ENCODE assay signal across 11 cellular contexts in the genomic region with DNA sequence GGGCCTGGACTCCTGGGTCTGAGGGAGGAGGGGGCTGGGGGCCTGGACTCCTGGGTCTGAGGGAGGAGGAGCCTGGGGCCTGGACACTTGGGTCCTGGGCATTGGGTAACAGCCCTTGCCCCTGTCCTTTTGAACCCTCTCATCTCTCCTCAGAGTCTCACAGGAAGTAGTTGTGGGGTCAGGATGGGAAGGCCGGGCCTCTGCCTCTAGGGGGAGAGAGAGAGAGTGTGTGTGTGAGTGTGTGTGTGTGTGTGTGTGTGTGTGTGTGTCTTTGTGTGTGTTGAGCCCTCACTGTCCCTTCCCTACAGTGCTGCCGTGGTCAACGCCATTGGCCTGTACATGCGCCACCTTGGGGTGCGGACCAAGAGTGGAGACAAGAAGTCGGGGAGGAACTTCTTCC. TPM values are rescaled to one million over a fixed set of nuclear protein-coding genes. Genes with fewer than 3 reads are reported as not detected.
DNase-seq lines count a peak whose midpoint lies in the region; ATAC-seq and TF ChIP-seq lines count a peak whose summit lies in the region.
"Had no signal": no experiment of that assay in that cellular context is flagged by ENCODE, and none has a peak within 500 bp of the region (broad histone marks: within the 10 kb centered on the region; RNA-seq: fewer than 3 reads in every experiment).

No MANE protein-coding gene starts in this region.

- no peaks in the 10 kb centered on the region for H3K27me3 Mint-ChIP-seq in activated CD4-positive, alpha-beta memory T cell treated with anti-CD3 and anti-CD28 coated beads for 36 hours
- no peaks in the 10 kb centered on the region for H3K27me3 Mint-ChIP-seq in memory B cell

- DNase-seq in GM06990 (ENCODE audit: extremely low read depth, insufficient read length) (no peak), HT1080 (ENCODE audit: low read depth) (peak; percentile 59), memory B cell (ENCODE audit: low spot score in 2 of 2) (no peak), substantia nigra (lab: John Stamatoyannopoulos, UW) (no peak)
- DNase-seq in activated CD4-positive, alpha-beta memory T cell treated with anti-CD3 and anti-CD28 coated beads for 36 hours: peak; percentile 44
- DNase-seq: small intestine had no signal

- peaks cover 53% of the 10 kb centered on the region for H3K36me3 Mint-ChIP-seq in activated CD4-positive, alpha-beta memory T cell treated with anti-CD3 and anti-CD28 coated beads for 36 hours
- H3K36me3 Mint-ChIP-seq in memory B cell: peaks cover 35% of the 10 kb centered on the region

- H3K4me3 ChIP-seq in GM06990 (replicated peaks; ENCODE audit: low read depth, low read length): no peak overlapping the region
- H3K4me3 ChIP-seq: HAP-1, SJSA1 had no signal

- H3K27me3 ChIP-seq in GM06990 (replicated peaks; ENCODE audit: control insufficient read depth, insufficient read depth, low read length): no peaks in the 10 kb centered on the region
- H3K27me3 ChIP-seq: SJSA1 had no signal

- H3K4me1 Mint-ChIP-seq in activated CD4-positive, alpha-beta memory T cell treated with anti-CD3 and anti-CD28 coated beads for 36 hours (ENCODE audit: low read depth): peaks cover 48% of the 10 kb centered on the region
- peaks cover 24% of the 10 kb centered on the region for H3K4me1 Mint-ChIP-seq in memory B cell

- H3K9me3 Mint-ChIP-seq in activated CD4-positive, alpha-beta memory T cell treated with anti-CD3 and anti-CD28 coated beads for 36 hours: no peaks in the 10 kb centered on the region
- no peaks in the 10 kb centered on the region for H3K9me3 Mint-ChIP-seq in memory B cell

- H3K36me3 ChIP-seq in GM06990 (ENCODE audit: control insufficient read depth, insufficient read depth, low read length): peaks cover 44% of the 10 kb centered on the region

- peak; percentile 33 for TF ChIP-seq CTCF in GM06990 (IDR thresholded peaks at IDR 0.05; ENCODE audit: insufficient read depth, low read length, poor library complexity, severe bottlenecking)

- H3K27ac ChIP-seq in substantia nigra (ENCODE audit: low read depth, low read length, poor library complexity, severe bottlenecking): no peak overlapping the region
- H3K27ac ChIP-seq: epithelial cell of prostate, SJSA1 had no signal

- POLR2A ChIA-PET in activated CD4-positive, alpha-beta memory T cell treated with anti-CD3 and anti-CD28 coated beads for 36 hours (lab: Charles Lee): no interaction called here

- CTCF ChIA-PET in activated CD4-positive, alpha-beta memory T cell treated with anti-CD3 and anti-CD28 coated beads for 36 hours (lab: Charles Lee): no interaction called here

- ATAC-seq in memory B cell (ENCODE audit: low read depth): no peak
- ATAC-seq in GM18861 (IDR thresholded peaks at IDR 0.05; ENCODE audit: unreplicated experiment): no peak
- no peak for ATAC-seq in GM18502 (IDR thresholded peaks at IDR 0.05; ENCODE audit: poor library complexity, unreplicated experiment)

- intact Hi-C loops in activated CD4-positive, alpha-beta memory T cell treated with anti-CD3 and anti-CD28 coated beads for 36 hours (cut with micrococcal nuclease): no loop called here

- H3K27ac Mint-ChIP-seq in activated CD4-positive, alpha-beta memory T cell treated with anti-CD3 and anti-CD28 coated beads for 36 hours: peak overlapping the region; percentile 54
- peak overlapping the region; percentile 67 for H3K27ac Mint-ChIP-seq in memory B cell

- no peak overlapping the region for H3K4me3 Mint-ChIP-seq in activated CD4-positive, alpha-beta memory T cell treated with anti-CD3 and anti-CD28 coated beads for 36 hours
- H3K4me3 Mint-ChIP-seq in memory B cell: no peak overlapping the region

RNA-seq across cellular contexts. Expression of a gene that starts 10.9 kb away (rescaled TPM):
- 100 and 109 TPM in 2 replicates for total RNA-seq in HT1080 (2014; rRNA removed; shearing (Covaris generic))
- 128 and 171 TPM in 2 replicates for polyA plus RNA-seq in HT1080 (2015; cell fraction: cytosol; rRNA removed)
- 291 and 292 TPM in 2 replicates for polyA plus RNA-seq in HT1080 (2015; cell fraction: nucleus; rRNA removed)
- total RNA-seq in activated CD4-positive, alpha-beta memory T cell treated with anti-CD3 and anti-CD28 coated beads for 36 hours: 100 to 1,000 TPM; 298 to 327 TPM

RNA-seq across cellular contexts. Expression of a gene that starts 16.8 kb away (rescaled TPM):
- not detected in 2 replicates for total RNA-seq in HT1080 (2014; rRNA removed; shearing (Covaris generic))
- 0.16 TPM in 1 of 2 replicates, not detected in the other for polyA plus RNA-seq in HT1080 (2015; cell fraction: cytosol; rRNA removed)
- polyA plus RNA-seq in HT1080 (2015; cell fraction: nucleus; rRNA removed): not detected in 2 replicates
- total RNA-seq in activated CD4-positive, alpha-beta memory T cell treated with anti-CD3 and anti-CD28 coated beads for 36 hours: 1 to 10 TPM; 1.5 to 1.6 TPM

RNA-seq across cellular contexts. Expression of a gene that starts 33.8 kb away (rescaled TPM):
- total RNA-seq in HT1080 (2014; rRNA removed; shearing (Covaris generic)): 2,545 and 4,295 TPM in 2 replicates
- 953 and 2,380 TPM in 2 replicates for polyA plus RNA-seq in HT1080 (2015; cell fraction: cytosol; rRNA removed)
- polyA plus RNA-seq in HT1080 (2015; cell fraction: nucleus; rRNA removed): 336 and 646 TPM in 2 replicates
- total RNA-seq in activated CD4-positive, alpha-beta memory T cell treated with anti-CD3 and anti-CD28 coated beads for 36 hours: 1,000 to 10,000 TPM; 3,181 to 3,314 TPM

RNA-seq across cellular contexts. Expression of a gene that starts 34.4 kb away (rescaled TPM):
- 0.72 TPM in 1 of 2 replicates, not detected in the other for total RNA-seq in HT1080 (2014; rRNA removed; shearing (Covaris generic))
- polyA plus RNA-seq in HT1080 (2015; cell fraction: cytosol; rRNA removed): 0.10 and 0.14 TPM in 2 replicates
- polyA plus RNA-seq in HT1080 (2015; cell fraction: nucleus; rRNA removed): 0.13 and 0.20 TPM in 2 replicates
- 1 to 10 TPM; 1.3 to 2.0 TPM for total RNA-seq in activated CD4-positive, alpha-beta memory T cell treated with anti-CD3 and anti-CD28 coated beads for 36 hours
- total RNA-seq: SJSA1 had no signal

RNA-seq across cellular contexts. Expression of a gene that starts 49.1 kb away (rescaled TPM):
- not detected in 2 replicates for total RNA-seq in HT1080 (2014; rRNA removed; shearing (Covaris generic))
- not detected in 2 replicates for polyA plus RNA-seq in HT1080 (2015; cell fraction: cytosol; rRNA removed)
- polyA plus RNA-seq in HT1080 (2015; cell fraction: nucleus; rRNA removed): not detected in 2 replicates
- not detected for total RNA-seq in activated CD4-positive, alpha-beta memory T cell treated with anti-CD3 and anti-CD28 coated beads for 36 hours
- total RNA-seq: SJSA1 had no signal
- polyA plus RNA-seq: small intestine had no signal

Comparison
In these comparisons a context has a peak if more than half of its experiments do, and no peak if none do; other contexts are left out.
1. DNase-seq: peak in HT1080 (single experiment) and activated CD4-positive, alpha-beta memory T cell treated with anti-CD3 and anti-CD28 coated beads for 36 hours (single experiment); none in GM06990 (single experiment), memory B cell (0 of 2) and substantia nigra (0 of 49).